ENCODE assay signal across 1 cellular context in genomic region chr17:1716912-1717695, GRCh38.
TF ChIP-seq lines count a peak whose summit lies in the region.

No MANE protein-coding gene starts in this region.

TF ChIP-seq in K562, 482 proteins besides CTCF, POLR2A, EP300 and RAD21 (continued from another document and continues in another):
- no peak for TF ChIP-seq AFF1 (IDR thresholded peaks at IDR 0.05; ENCODE audit: low read depth in 1 of 2, partially characterized antibody in 2 of 2)
- TF ChIP-seq ZFP30 (CRISPR knock-in tag; IDR thresholded peaks at IDR 0.05; ENCODE audit: borderline replicate concordance), result no peak
- peak; percentile 98 for TF ChIP-seq ZFP91 (CRISPR knock-in tag; IDR thresholded peaks at IDR 0.05)
- TF ChIP-seq TSC22D4 (tag; IDR thresholded peaks at IDR 0.05), result no peak
- no peak for TF ChIP-seq STAG1 (CRISPR knock-in tag; IDR thresholded peaks at IDR 0.05; ENCODE audit: borderline replicate concordance)
- no peak for TF ChIP-seq ZNF3 (CRISPR knock-in tag; IDR thresholded peaks at IDR 0.05)
- no peak for TF ChIP-seq CHAMP1 (IDR thresholded peaks at IDR 0.05)
- TF ChIP-seq ESRRB (CRISPR knock-in tag; IDR thresholded peaks at IDR 0.05; ENCODE audit: borderline replicate concordance), result no peak
- no peak for TF ChIP-seq NR2F6 (CRISPR knock-in tag; IDR thresholded peaks at IDR 0.05)
- TF ChIP-seq ZNF57 (CRISPR knock-in tag; IDR thresholded peaks at IDR 0.05), result no peak
- no peak for TF ChIP-seq HIVEP1 (CRISPR knock-in tag; IDR thresholded peaks at IDR 0.05)
- peak; percentile 92 for TF ChIP-seq MAFG (tag; conservative IDR thresholded peaks at IDR 0.05)
- no peak for TF ChIP-seq ZNF436 (CRISPR knock-in tag; IDR thresholded peaks at IDR 0.05)
- no peak for TF ChIP-seq HMBOX1 (IDR thresholded peaks at IDR 0.05)
- TF ChIP-seq NONO (IDR thresholded peaks at IDR 0.05; ENCODE audit: low read depth in 2 of 2, low read length in 1 of 2), result no peak
- TF ChIP-seq FOXA3 (CRISPR knock-in tag; conservative IDR thresholded peaks at IDR 0.05 in 1 of 2, IDR thresholded peaks at IDR 0.05 in 1 of 2), result no peak
- peak; percentile 65 to 93; a peak in 3 of 4 replicates for TF ChIP-seq SIN3A (IDR thresholded peaks at IDR 0.05; ENCODE audit: borderline replicate concordance in 2 of 2, control insufficient read depth in 1 of 2, low read depth in 2 of 2, low read length in 2 of 2)
- no peak for TF ChIP-seq SIRT6 (IDR thresholded peaks at IDR 0.05; ENCODE audit: low read depth, low read length)
- TF ChIP-seq, protein P1, sequence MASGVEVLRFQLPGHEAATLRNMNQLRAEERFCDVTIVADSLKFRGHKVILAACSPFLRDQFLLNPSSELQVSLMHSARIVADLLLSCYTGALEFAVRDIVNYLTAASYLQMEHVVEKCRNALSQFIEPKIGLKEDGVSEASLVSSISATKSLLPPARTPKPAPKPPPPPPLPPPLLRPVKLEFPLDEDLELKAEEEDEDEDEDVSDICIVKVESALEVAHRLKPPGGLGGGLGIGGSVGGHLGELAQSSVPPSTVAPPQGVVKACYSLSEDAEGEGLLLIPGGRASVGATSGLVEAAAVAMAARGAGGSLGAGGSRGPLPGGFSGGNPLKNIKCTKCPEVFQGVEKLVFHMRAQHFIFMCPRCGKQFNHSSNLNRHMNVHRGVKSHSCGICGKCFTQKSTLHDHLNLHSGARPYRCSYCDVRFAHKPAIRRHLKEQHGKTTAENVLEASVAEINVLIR (CRISPR knock-in tag; IDR thresholded peaks at IDR 0.05), result no peak
- no peak for TF ChIP-seq TSHZ1 (CRISPR knock-in tag; IDR thresholded peaks at IDR 0.05)
- no peak for TF ChIP-seq TARDBP (IDR thresholded peaks at IDR 0.05)
- no peak for TF ChIP-seq BACH1 (tag; IDR thresholded peaks at IDR 0.05)
- TF ChIP-seq RBM22 (IDR thresholded peaks at IDR 0.05; ENCODE audit: low read depth, low read length, poor library complexity, severe bottlenecking), result no peak
- TF ChIP-seq NR3C1 (CRISPR knock-in tag; IDR thresholded peaks at IDR 0.05), result no peak
- no peak for TF ChIP-seq TCF3 (CRISPR knock-in tag; IDR thresholded peaks at IDR 0.05)
- TF ChIP-seq CXXC5 (CRISPR knock-in tag; IDR thresholded peaks at IDR 0.05), result peak; percentile 56
- no peak for TF ChIP-seq ZNF445 (CRISPR knock-in tag; IDR thresholded peaks at IDR 0.05; ENCODE audit: low read depth)
- TF ChIP-seq HDAC8 (tag; IDR thresholded peaks at IDR 0.05), result no peak
- no peak for TF ChIP-seq OTX1 (CRISPR knock-in tag; IDR thresholded peaks at IDR 0.05)
- no peak for TF ChIP-seq SMAD1 (IDR thresholded peaks at IDR 0.05; ENCODE audit: low read depth, low read length, partially characterized antibody)
- no peak for TF ChIP-seq SMARCA4 (IDR thresholded peaks at IDR 0.05)
- no peak for TF ChIP-seq KAT8 (IDR thresholded peaks at IDR 0.05; ENCODE audit: low read depth)
- TF ChIP-seq POLR2AphosphoS5 (IDR thresholded peaks at IDR 0.05; ENCODE audit: control insufficient read depth, insufficient read depth, low read depth, low read length), result no peak
- TF ChIP-seq HLTF (IDR thresholded peaks at IDR 0.05), result no peak
- TF ChIP-seq ZNF444 (CRISPR knock-in tag; IDR thresholded peaks at IDR 0.05), result no peak
- TF ChIP-seq, protein P2, sequence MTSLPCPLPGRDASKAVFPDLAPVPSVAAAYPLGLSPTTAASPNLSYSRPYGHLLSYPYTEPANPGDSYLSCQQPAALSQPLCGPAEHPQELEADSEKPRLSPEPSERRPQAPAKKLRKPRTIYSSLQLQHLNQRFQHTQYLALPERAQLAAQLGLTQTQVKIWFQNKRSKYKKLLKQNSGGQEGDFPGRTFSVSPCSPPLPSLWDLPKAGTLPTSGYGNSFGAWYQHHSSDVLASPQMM (CRISPR knock-in tag; IDR thresholded peaks at IDR 0.05), result no peak
- TF ChIP-seq SNAPC5 (CRISPR knock-in tag; IDR thresholded peaks at IDR 0.05), result no peak
- no peak for TF ChIP-seq ZSCAN29 (IDR thresholded peaks at IDR 0.05)
- peak; percentile 39; the same call in 1 of the 2 replicates for TF ChIP-seq ATF7 (IDR thresholded peaks at IDR 0.05)
- no peak for TF ChIP-seq ZNF408 (CRISPR knock-in tag; IDR thresholded peaks at IDR 0.05; ENCODE audit: low read depth)
- TF ChIP-seq, protein P3, sequence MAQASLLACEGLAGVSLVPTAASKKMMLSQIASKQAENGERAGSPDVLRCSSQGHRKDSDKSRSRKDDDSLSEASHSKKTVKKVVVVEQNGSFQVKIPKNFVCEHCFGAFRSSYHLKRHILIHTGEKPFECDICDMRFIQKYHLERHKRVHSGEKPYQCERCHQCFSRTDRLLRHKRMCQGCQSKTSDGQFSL (CRISPR knock-in tag; IDR thresholded peaks at IDR 0.05), result no peak
- TF ChIP-seq, protein P3 (tag; IDR thresholded peaks at IDR 0.05), result no peak
- TF ChIP-seq ZNF280B (CRISPR knock-in tag; IDR thresholded peaks at IDR 0.05), result no peak
- no peak for TF ChIP-seq ZNF707 (CRISPR knock-in tag; conservative IDR thresholded peaks at IDR 0.05)
- TF ChIP-seq ZNF561 (CRISPR knock-in tag; conservative IDR thresholded peaks at IDR 0.05), result no peak
- TF ChIP-seq MYNN (IDR thresholded peaks at IDR 0.05), result peak; percentile 86; the same call in 1 of the 2 replicates
- TF ChIP-seq MYNN (CRISPR knock-in tag; IDR thresholded peaks at IDR 0.05), result no peak
- TF ChIP-seq HDAC2 (IDR thresholded peaks at IDR 0.05), result peak; percentile 39; the same call in 1 of the 2 replicates
- TF ChIP-seq U2AF1 (optimal IDR thresholded peaks at IDR 0.05; ENCODE audit: low read depth, low read length), result no peak
- TF ChIP-seq ZNF354B (CRISPR knock-in tag; IDR thresholded peaks at IDR 0.05), result no peak
- TF ChIP-seq, protein P4, sequence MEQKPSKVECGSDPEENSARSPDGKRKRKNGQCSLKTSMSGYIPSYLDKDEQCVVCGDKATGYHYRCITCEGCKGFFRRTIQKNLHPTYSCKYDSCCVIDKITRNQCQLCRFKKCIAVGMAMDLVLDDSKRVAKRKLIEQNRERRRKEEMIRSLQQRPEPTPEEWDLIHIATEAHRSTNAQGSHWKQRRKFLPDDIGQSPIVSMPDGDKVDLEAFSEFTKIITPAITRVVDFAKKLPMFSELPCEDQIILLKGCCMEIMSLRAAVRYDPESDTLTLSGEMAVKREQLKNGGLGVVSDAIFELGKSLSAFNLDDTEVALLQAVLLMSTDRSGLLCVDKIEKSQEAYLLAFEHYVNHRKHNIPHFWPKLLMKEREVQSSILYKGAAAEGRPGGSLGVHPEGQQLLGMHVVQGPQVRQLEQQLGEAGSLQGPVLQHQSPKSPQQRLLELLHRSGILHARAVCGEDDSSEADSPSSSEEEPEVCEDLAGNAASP (IDR thresholded peaks at IDR 0.05), result no peak
- no peak for TF ChIP-seq XRCC5 (IDR thresholded peaks at IDR 0.05; ENCODE audit: low read depth, low read length)
- peak; percentile 73 for TF ChIP-seq RNF2 (IDR thresholded peaks at IDR 0.05)
- TF ChIP-seq CCAR2 (IDR thresholded peaks at IDR 0.05; ENCODE audit: low read depth, low read length), result no peak
- no peak for TF ChIP-seq NR1H2 (CRISPR knock-in tag; IDR thresholded peaks at IDR 0.05)
